Comparison of ENCODE assay signal across 1 cellular context in genomic region chr2:232088771-232089170, GRCh38.
TF ChIP-seq lines count a peak whose summit lies in the region.

No MANE protein-coding gene starts in this region.

TF ChIP-seq in K562, 482 proteins besides CTCF, POLR2A, EP300 and RAD21 (continued from another document):
- TF ChIP-seq TAF1 (IDR thresholded peaks at IDR 0.05; ENCODE audit: control insufficient read depth, extremely low read depth, insufficient read depth, low read length, severe bottlenecking) (no peak), GABPB1 (CRISPR knock-in tag; IDR thresholded peaks at IDR 0.05) (no peak)
